11 cellular contexts compared by ENCODE assay signal in genomic region chr17:76417499-76418143, GRCh38. TPM values are rescaled to one million over a fixed set of nuclear protein-coding genes. Genes with fewer than 3 reads are reported as not detected.
DNase-seq lines count a peak whose midpoint lies in the region; ATAC-seq and TF ChIP-seq lines count a peak whose summit lies in the region.
"Had no signal": no experiment of that assay in that cellular context is flagged by ENCODE, and none has a peak within 500 bp of the region (broad histone marks: within the 10 kb centered on the region; RNA-seq: fewer than 3 reads in every experiment).

No MANE protein-coding gene starts in this region.

- intact Hi-C loops in activated B cell treated with CpG ODN at 0.5 μM for 24 hours (cut with micrococcal nuclease) = no loop called here

- peak; percentile 58 for DNase-seq in DMS79 (lab: John Stamatoyannopoulos, UW)
- DNase-seq in NCI-H146 (lab: John Stamatoyannopoulos, UW) = peak; percentile 42
- DNase-seq in activated B cell treated with CpG ODN at 0.5 μM for 24 hours = no peak
- DNase-seq in naive thymus-derived CD8-positive, alpha-beta T cell = peak in 1 of 10 donors; percentile 26
- no peak for DNase-seq in caudate nucleus (lab: John Stamatoyannopoulos, UW)
- no peak for DNase-seq in activated CD8-positive, alpha-beta memory T cell treated with anti-CD3 and anti-CD28 coated beads for 24 hours
- DNase-seq: effector CD8-positive, alpha-beta T cell; lower lobe of right lung; stomach; T-helper 1 cell had no signal

- TF ChIP-seq CTCF in activated B cell treated with CpG ODN at 0.5 μM for 24 hours (IDR thresholded peaks at IDR 0.05) = no peak

- CTCF ChIA-PET in activated B cell treated with CpG ODN at 0.5 μM for 24 hours (lab: Charles Lee) = interaction anchor here (1.1 to 1.3 kb wide), 2 partner anchors 20 to 33 kb away, joined by 3 read pairs; no protein-coding TSS in a partner anchor

- peaks cover 71% of the 10 kb centered on the region for H3K4me1 Mint-ChIP-seq in activated B cell treated with CpG ODN at 0.5 μM for 24 hours
- H3K4me1 Mint-ChIP-seq in naive thymus-derived CD8-positive, alpha-beta T cell = peaks cover 17 to 51% (median 27%) of the 10 kb centered on the region in 4 donors

- peaks cover 23% of the 10 kb centered on the region for H3K36me3 Mint-ChIP-seq in activated B cell treated with CpG ODN at 0.5 μM for 24 hours (ENCODE audit: low read depth)
- peaks cover 0 to 13% (median 0%) of the 10 kb centered on the region in 3 donors for H3K36me3 Mint-ChIP-seq in naive thymus-derived CD8-positive, alpha-beta T cell

- no peak overlapping the region for H3K27ac ChIP-seq in caudate nucleus (ENCODE audit: low read depth, low read length)
- H3K27ac ChIP-seq: lower lobe of right lung, stomach had no signal

- H3K9me3 Mint-ChIP-seq in activated B cell treated with CpG ODN at 0.5 μM for 24 hours = no peaks in the 10 kb centered on the region
- no peaks in the 10 kb centered on the region for H3K9me3 Mint-ChIP-seq in naive thymus-derived CD8-positive, alpha-beta T cell

- POLR2A ChIA-PET in activated B cell treated with CpG ODN at 0.5 μM for 24 hours (lab: Charles Lee) = interaction anchor here (1.0 kb wide), 1 partner anchor 35 kb away, joined by 3 read pairs; no protein-coding TSS in a partner anchor
- POLR2A ChIA-PET in naive thymus-derived CD8-positive, alpha-beta T cell (lab: Charles Lee) = no interaction called here

- H3K4me3 Mint-ChIP-seq in activated B cell treated with CpG ODN at 0.5 μM for 24 hours = no peak overlapping the region
- peak overlapping the region in 1 of 10 donors; percentile 12 for H3K4me3 Mint-ChIP-seq in naive thymus-derived CD8-positive, alpha-beta T cell

- no peak overlapping the region for H3K27ac Mint-ChIP-seq in activated B cell treated with CpG ODN at 0.5 μM for 24 hours
- peak overlapping the region in 6 of 10 donors; percentile 3 to 92 (median 43) for H3K27ac Mint-ChIP-seq in naive thymus-derived CD8-positive, alpha-beta T cell

- peak; percentile 31 for ATAC-seq in activated B cell treated with CpG ODN at 0.5 μM for 24 hours (ENCODE audit: low read depth)
- no peak for ATAC-seq in naive thymus-derived CD8-positive, alpha-beta T cell
- no peak for ATAC-seq in GM21717 (IDR thresholded peaks at IDR 0.05; ENCODE audit: unreplicated experiment)

- no peaks in the 10 kb centered on the region for H3K27me3 Mint-ChIP-seq in activated B cell treated with CpG ODN at 0.5 μM for 24 hours
- H3K27me3 Mint-ChIP-seq in naive thymus-derived CD8-positive, alpha-beta T cell = no peaks in the 10 kb centered on the region

RNA-seq across cellular contexts. Expression of gene SPHK1, which starts 33.2 kb away (rescaled TPM):
- total RNA-seq in activated B cell treated with CpG ODN at 0.5 μM for 24 hours = 1.1 and 1.3 TPM in 2 replicates
- total RNA-seq in naive thymus-derived CD8-positive, alpha-beta T cell = under 1 TPM; 0.85 to 0.91 TPM
- under 1 TPM in 2 of 3 donors, not detected in 1; 0.31 to 0.37 TPM for polyA plus RNA-seq in naive thymus-derived CD8-positive, alpha-beta T cell

RNA-seq across cellular contexts. Expression of gene UBE2O, which starts 35.3 kb away (rescaled TPM):
- total RNA-seq in activated B cell treated with CpG ODN at 0.5 μM for 24 hours = 39.0 and 40.3 TPM in 2 replicates
- 10 to 100 TPM; 49.7 to 50.4 TPM for total RNA-seq in naive thymus-derived CD8-positive, alpha-beta T cell
- 10 to 100 TPM in 2 of 3 donors, 1 to 10 TPM in 1; 8.8 to 14.4 (median 10.6) TPM for polyA plus RNA-seq in naive thymus-derived CD8-positive, alpha-beta T cell

RNA-seq across cellular contexts. Expression of gene AANAT, which starts 49.8 kb away (rescaled TPM):
- 0.55 TPM in 1 of 2 replicates, not detected in the other for total RNA-seq in activated B cell treated with CpG ODN at 0.5 μM for 24 hours
- total RNA-seq in naive thymus-derived CD8-positive, alpha-beta T cell = not detected
- not detected for polyA plus RNA-seq in naive thymus-derived CD8-positive, alpha-beta T cell
- total RNA-seq: lower lobe of right lung, stomach had no signal

Comparison
In these comparisons a context has a peak if more than half of its experiments do, and no peak if none do; other contexts are left out.
1. DNase-seq: peak in DMS79 (single experiment) and NCI-H146 (single experiment); none in activated B cell treated with CpG ODN at 0.5 μM for 24 hours (single experiment), caudate nucleus (0 of 61) and activated CD8-positive, alpha-beta memory T cell treated with anti-CD3 and anti-CD28 coated beads for 24 hours (single experiment).